ENCODE assay signal across 8 cellular contexts in the genomic region with DNA sequence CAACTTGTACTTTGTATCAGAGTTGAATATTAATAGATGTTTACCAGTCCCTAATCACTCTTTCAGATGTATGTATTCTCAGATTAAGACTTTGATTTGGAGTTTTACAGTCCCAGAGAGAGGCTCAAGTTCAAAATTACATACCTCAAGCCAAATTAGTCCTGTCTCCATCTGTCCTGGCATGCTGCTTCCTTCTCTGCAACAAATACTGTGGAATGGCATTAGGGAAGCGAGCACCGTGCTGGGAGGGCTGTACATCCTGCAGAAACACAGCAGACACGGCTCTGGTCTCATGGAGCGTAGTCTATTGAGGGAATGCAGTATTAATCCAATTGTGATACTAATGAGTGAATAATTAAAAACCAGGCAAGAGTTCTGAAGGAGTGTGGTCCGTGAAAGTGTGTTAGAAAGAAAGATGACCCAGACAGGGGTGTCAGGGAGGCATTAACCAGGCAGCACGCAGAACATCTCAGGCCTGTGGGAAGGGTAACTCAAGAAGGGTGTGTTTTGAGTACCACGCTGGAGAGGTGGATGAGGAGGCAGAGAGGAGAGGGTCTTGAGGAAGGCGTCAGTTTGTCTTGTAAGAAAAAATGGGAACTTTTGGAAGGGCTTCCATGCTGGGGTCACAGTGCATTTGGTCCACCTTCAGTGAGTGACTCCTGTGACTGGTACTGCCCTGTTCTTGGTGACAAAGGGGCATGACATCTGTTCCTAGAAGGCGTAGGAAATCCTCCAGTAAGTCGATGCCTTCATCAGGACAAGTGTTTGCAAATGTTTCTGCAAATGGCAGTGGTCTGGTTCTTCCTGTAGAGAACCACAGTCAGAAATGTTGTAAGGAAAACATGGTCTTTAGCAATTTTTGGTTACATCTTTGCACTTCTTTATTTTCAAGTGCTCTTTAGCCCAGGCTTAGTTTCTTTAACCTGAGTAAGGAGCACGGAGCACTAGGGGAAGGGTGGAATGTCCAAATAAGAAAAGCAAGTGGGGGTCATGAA. TPM values are rescaled to one million over a fixed set of nuclear protein-coding genes. Genes with fewer than 3 reads are reported as not detected.
DNase-seq lines count a peak whose midpoint lies in the region; ATAC-seq and TF ChIP-seq lines count a peak whose summit lies in the region.

No MANE protein-coding gene starts in this region.

- peak overlapping the region; percentile 43 for H3K27ac Mint-ChIP-seq in activated CD4-positive, alpha-beta memory T cell treated with anti-CD3 and anti-CD28 coated beads for 36 hours

- H3K36me3 ChIP-seq in heart left ventricle (no peaks in the 10 kb centered on the region), suprapubic skin (no peaks in the 10 kb centered on the region)

- POLR2A ChIA-PET in activated CD4-positive, alpha-beta memory T cell treated with anti-CD3 and anti-CD28 coated beads for 36 hours (lab: Charles Lee) = no interaction called here

- H3K4me3 Mint-ChIP-seq in activated CD4-positive, alpha-beta memory T cell treated with anti-CD3 and anti-CD28 coated beads for 36 hours = peak overlapping the region; percentile 86

- H3K27me3 ChIP-seq in heart left ventricle (no peaks in the 10 kb centered on the region), suprapubic skin (no peaks in the 10 kb centered on the region)

- intact Hi-C loops in heart left ventricle (cut with DNase I) = loop anchor here in 1 of 10 donors (5.0 kb wide), 1 partner anchor 235 kb away; a partner anchor contains a TSS
- intact Hi-C loops in left cardiac atrium (cut with DNase I) = no loop called here
- intact Hi-C loops in activated CD4-positive, alpha-beta memory T cell treated with anti-CD3 and anti-CD28 coated beads for 36 hours (cut with micrococcal nuclease) = loop anchor here (1.0 to 5.0 kb wide), 3 partner anchors 9 to 285 kb away; a partner anchor contains a TSS

- H3K27ac ChIP-seq in heart left ventricle = peak overlapping the region in 11 of 12 donors; percentile 78 to 89 (median 85)
- peak overlapping the region; percentile 88 for H3K27ac ChIP-seq in suprapubic skin

- H3K4me1 ChIP-seq in heart left ventricle (peaks cover 2 to 48% (median 40%) of the 10 kb centered on the region in 12 donors), suprapubic skin (peaks cover 48% of the 10 kb centered on the region)

- TF ChIP-seq EP300 in suprapubic skin (IDR thresholded peaks at IDR 0.05) = no peak

- H3K36me3 Mint-ChIP-seq in activated CD4-positive, alpha-beta memory T cell treated with anti-CD3 and anti-CD28 coated beads for 36 hours = no peaks in the 10 kb centered on the region

- CTCF ChIA-PET in activated CD4-positive, alpha-beta memory T cell treated with anti-CD3 and anti-CD28 coated beads for 36 hours (lab: Charles Lee) = interaction anchor here (1.3 to 1.7 kb wide), 3 partner anchors 10 to 210 kb away, joined by 3 to 6 read pairs (median 4); no protein-coding TSS in a partner anchor

- H3K9me3 ChIP-seq in heart left ventricle (peaks cover 0 to 3% (median 0%) of the 10 kb centered on the region in 12 donors), iPS-18c (ENCODE audit: control insufficient read depth, insufficient read depth, low read length) (no peaks in the 10 kb centered on the region), suprapubic skin (no peaks in the 10 kb centered on the region)

- TF ChIP-seq CTCF in heart left ventricle (IDR thresholded peaks at IDR 0.05) (no peak), suprapubic skin (IDR thresholded peaks at IDR 0.05) (no peak)

- TF ChIP-seq POLR2A in heart left ventricle (IDR thresholded peaks at IDR 0.05) (no peak), suprapubic skin (IDR thresholded peaks at IDR 0.05) (no peak)

- 48 to 57% (median 54%) methylated on average over 11 of the region's 11 CpGs for WGBS in heart left ventricle, 4 donors
- whole genome bisulfite sequencing in suprapubic skin = 48% methylated on average over 11 of the region's 11 CpGs

- H3K4me1 Mint-ChIP-seq in activated CD4-positive, alpha-beta memory T cell treated with anti-CD3 and anti-CD28 coated beads for 36 hours (ENCODE audit: low read depth) = peaks cover 28% of the 10 kb centered on the region

- H3K27me3 Mint-ChIP-seq in activated CD4-positive, alpha-beta memory T cell treated with anti-CD3 and anti-CD28 coated beads for 36 hours = no peaks in the 10 kb centered on the region

- H3K4me3 ChIP-seq in heart left ventricle (peak overlapping the region; percentile 55 to 91 (median 72)), iPS-18c (ENCODE audit: insufficient read depth, low read depth, low read length) (peak overlapping the region; percentile 74), suprapubic skin (peak overlapping the region; percentile 87)

- H3K9me3 Mint-ChIP-seq in activated CD4-positive, alpha-beta memory T cell treated with anti-CD3 and anti-CD28 coated beads for 36 hours = peaks cover 4% of the 10 kb centered on the region

- no peak for ATAC-seq in heart left ventricle
- ATAC-seq in left cardiac atrium = no peak
- no peak for ATAC-seq in HG03196 (IDR thresholded peaks at IDR 0.05; ENCODE audit: unreplicated experiment)

- DNase-seq in heart left ventricle (no peak), left cardiac atrium (no peak), suprapubic skin (ENCODE audit: low spot score in 2 of 2) (no peak), middle frontal gyrus (ENCODE audit: extremely low spot score, low spot score) (no peak)
- DNase-seq in activated CD4-positive, alpha-beta memory T cell treated with anti-CD3 and anti-CD28 coated beads for 36 hours = no peak
- no peak for DNase-seq in stimulated activated CD4-positive, alpha-beta T cell treated with anti-CD3 and anti-CD28 coated beads, Interleukin-15, amount 100 ng/mL, for 24 hours

RNA-seq across cellular contexts. Expression of a gene that starts 1.6 kb away (rescaled TPM):
- total RNA-seq in heart left ventricle (100 to 1,000 TPM in 5 of 9 donors, 10 to 100 TPM in 4; 33.6 to 159 (median 121) TPM), left cardiac atrium (100 to 1,000 TPM in 1 of 2 donors, 10 to 100 TPM in 1; 91.6 to 100 TPM), suprapubic skin (10 to 100 TPM; 37.1 to 78.4 (median 49.3) TPM)
- 10 to 100 TPM; 27.6 to 65.7 TPM for polyA plus RNA-seq in heart left ventricle
- total RNA-seq in activated CD4-positive, alpha-beta memory T cell treated with anti-CD3 and anti-CD28 coated beads for 36 hours = 10 to 100 TPM; 22.9 to 25.9 TPM
